In the genomic region with DNA sequence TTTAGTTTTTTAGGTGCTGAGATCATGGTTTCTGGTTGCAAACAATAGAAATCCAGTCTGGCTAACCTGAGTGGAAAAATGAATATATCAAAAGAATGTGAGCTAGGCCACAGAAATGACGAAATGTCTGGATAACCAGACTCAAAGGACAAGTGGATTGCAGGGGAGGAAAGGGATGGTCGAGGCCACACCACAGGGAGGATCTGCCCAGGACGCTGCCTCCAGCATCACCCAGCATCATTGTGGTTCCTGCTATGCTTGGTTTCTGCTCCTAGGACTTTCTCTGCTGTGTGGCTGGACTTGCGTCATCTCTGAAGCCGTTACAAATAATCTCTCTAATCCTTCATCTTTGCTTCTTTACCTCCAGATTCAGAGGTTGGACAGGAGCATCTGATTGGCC, we compare ENCODE assay signal across 26 cellular contexts.
DNase-seq lines count a peak whose midpoint lies in the region; ATAC-seq and TF ChIP-seq lines count a peak whose summit lies in the region.
"Had no signal": no experiment of that assay in that cellular context is flagged by ENCODE, and none has a peak within 500 bp of the region (broad histone marks: within the 10 kb centered on the region; RNA-seq: fewer than 3 reads in every experiment).

No MANE protein-coding gene starts in this region.

- no peaks in the 10 kb centered on the region for H3K27me3 ChIP-seq in kidney epithelial cell (ENCODE audit: control insufficient read depth, insufficient read depth, low read length)
- H3K27me3 ChIP-seq: neural progenitor cell had no signal

- no peak overlapping the region for H3K4me3 ChIP-seq in AG10803 (ENCODE audit: low read length)
- no peak overlapping the region for H3K4me3 ChIP-seq in NB4 (ENCODE audit: low read depth, low read length)
- no peak overlapping the region for H3K4me3 ChIP-seq in astrocyte of the spinal cord (ENCODE audit: low read depth, low read length)
- H3K4me3 ChIP-seq in kidney epithelial cell (ENCODE audit: low read depth, low read length): no peak overlapping the region
- H3K4me3 ChIP-seq: A549, coronary artery, esophagus squamous epithelium, neural progenitor cell, prostate gland, skin epidermis, upper lobe of right lung had no signal

- ATAC-seq in HG03565 (IDR thresholded peaks at IDR 0.05; ENCODE audit: unreplicated experiment): no peak
- ATAC-seq in HG03108 (IDR thresholded peaks at IDR 0.05; ENCODE audit: unreplicated experiment): no peak
- ATAC-seq in GM21786 (IDR thresholded peaks at IDR 0.05; ENCODE audit: unreplicated experiment): no peak
- ATAC-seq: activated CD8-positive, alpha-beta T cell treated with anti-CD3 and anti-CD28 coated beads for 36 hours; PC-3; upper lobe of right lung had no signal

- H3K36me3 ChIP-seq in kidney epithelial cell (ENCODE audit: control insufficient read depth, insufficient read depth, low read length): no peaks in the 10 kb centered on the region
- H3K36me3 ChIP-seq: esophagus squamous epithelium, neural progenitor cell, prostate gland, upper lobe of right lung had no signal

- TF ChIP-seq CTCF in AG10803 (conservative IDR thresholded peaks at IDR 0.05; ENCODE audit: low read length) (no peak), NB4 (IDR thresholded peaks at IDR 0.05; ENCODE audit: low read depth, low read length) (no peak), astrocyte of the spinal cord (IDR thresholded peaks at IDR 0.05; ENCODE audit: low read depth, low read length) (no peak), kidney epithelial cell (IDR thresholded peaks at IDR 0.05; ENCODE audit: insufficient read depth, low read length, poor library complexity, severe bottlenecking) (no peak)

- DNase-seq in AG10803 (ENCODE audit: low read depth) (peak; percentile 65), NB4 (ENCODE audit: low read depth) (peak; percentile 1), astrocyte of the spinal cord (ENCODE audit: low read depth, low spot score) (peak; percentile 46), kidney epithelial cell (ENCODE audit: low read depth) (peak; percentile 9), HuH-7 (ENCODE audit: low spot score) (no peak)
- DNase-seq: activated CD8-positive, alpha-beta T cell treated with anti-CD3 and anti-CD28 coated beads for 36 hours; activated naive CD8-positive, alpha-beta T cell treated with anti-CD3 and anti-CD28 coated beads for 36 hours; C1 segment of cervical spinal cord; esophagus squamous epithelium; HCEC 1CT; kidney; NCI-H1417 treated with DMSO at 0.1 percent for 48 hours; NCI-H510A treated with DMSO at 0.1 percent for 48 hours; PC-3; SHP77; stimulated activated CD4-positive, alpha-beta T cell treated with anti-CD3 and anti-CD28 coated beads, Interleukin-1b, Interleukin-23, amount 100 ng/mL, for 48 hours; substantia nigra; upper lobe of right lung had no signal

- in situ Hi-C loops in astrocyte of the spinal cord (cut with HindIII; ENCODE audit: low sequenced_read_pairs): no loop called here

- no peak for TF ChIP-seq POLR2A in NB4 (IDR thresholded peaks at IDR 0.05; ENCODE audit: extremely low read depth, insufficient read length)
